17 cellular contexts compared by ENCODE assay signal in the genomic region with DNA sequence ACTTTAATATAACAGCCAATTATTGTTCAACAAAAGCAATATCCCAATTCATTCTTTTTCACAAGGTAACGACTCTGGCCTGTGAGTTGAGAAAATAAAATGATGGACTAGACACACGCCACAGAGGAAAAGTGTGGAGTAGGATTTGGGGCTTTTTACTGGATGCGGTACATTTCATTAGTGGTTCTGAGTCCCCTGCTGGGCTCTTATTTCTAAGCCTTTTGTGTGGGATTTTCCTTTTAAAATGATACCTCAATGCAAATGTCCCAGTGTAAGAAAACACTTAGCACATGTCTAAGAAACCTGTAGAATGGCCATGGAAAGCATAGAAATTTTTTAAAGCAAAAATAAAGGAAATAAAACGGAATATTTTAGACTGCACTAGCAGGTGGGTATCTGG.
"Had no signal": no experiment of that assay in that cellular context is flagged by ENCODE, and none has a peak within 500 bp of the region (broad histone marks: within the 10 kb centered on the region; RNA-seq: fewer than 3 reads in every experiment).

No MANE protein-coding gene starts in this region.

- H3K36me3 Mint-ChIP-seq: activated naive CD8-positive, alpha-beta T cell treated with anti-CD3 and anti-CD28 coated beads, Interleukin-2, amount 10 ng/mL, durations not matched to agents 7 days and 5 days had no signal

- DNase-seq: activated CD4-positive, alpha-beta T cell treated with anti-CD3 and anti-CD28 coated beads, Interleukin-2, amount 10 ng/mL, durations not matched to agents 24 days and 14 days; activated CD4-positive, CD25-positive, alpha-beta regulatory T cell; activated CD8-positive, alpha-beta T cell treated with anti-CD3 and anti-CD28 coated beads for 36 hours; activated naive CD4-positive, alpha-beta T cell treated with Interleukin-2 at 50 U/mL for 16 hours; activated naive CD8-positive, alpha-beta T cell treated with anti-CD3 and anti-CD28 coated beads, Interleukin-2, amount 10 ng/mL, durations not matched to agents 7 days and 5 days; activated T-cell treated with anti-CD3 and anti-CD28 coated beads, Interleukin-2, amount 50 U/mL, for 1 hour; amygdala; foreskin keratinocyte; glutamatergic neuron; hippocampal formation; kidney; midbrain; stimulated activated naive B cell treated with anti-CD40 and anti-IgM and Interleukin-4, amounts not matched to agents 10 μg/mL and 1 μg/mL and 100 μg/mL, for 72 hours; T-helper 9 cell; upper lobe of left lung had no signal

- H3K4me3 Mint-ChIP-seq: activated CD4-positive, alpha-beta T cell treated with anti-CD3 and anti-CD28 coated beads, Interleukin-2, amount 10 ng/mL, durations not matched to agents 24 days and 14 days; activated CD8-positive, alpha-beta T cell treated with anti-CD3 and anti-CD28 coated beads for 36 hours; activated naive CD8-positive, alpha-beta T cell treated with anti-CD3 and anti-CD28 coated beads, Interleukin-2, amount 10 ng/mL, durations not matched to agents 7 days and 5 days; activated T-helper 17 cell treated with anti-CD3 and anti-CD28 coated beads, Interleukin-2, amount 50 U/mL, for 72 hours; nephron; stimulated activated naive B cell treated with anti-CD40 and anti-IgM and Interleukin-4, amounts not matched to agents 10 μg/mL and 1 μg/mL and 100 μg/mL, for 72 hours had no signal

- H3K27ac Mint-ChIP-seq: activated CD4-positive, alpha-beta T cell treated with anti-CD3 and anti-CD28 coated beads, Interleukin-2, amount 10 ng/mL, durations not matched to agents 24 days and 14 days; activated CD8-positive, alpha-beta T cell treated with anti-CD3 and anti-CD28 coated beads for 36 hours; activated naive CD8-positive, alpha-beta T cell treated with anti-CD3 and anti-CD28 coated beads, Interleukin-2, amount 10 ng/mL, durations not matched to agents 7 days and 5 days; activated T-helper 17 cell treated with anti-CD3 and anti-CD28 coated beads, Interleukin-2, amount 50 U/mL, for 72 hours had no signal

- FAIRE-seq: kidney had no signal

- H3K27me3 Mint-ChIP-seq: activated CD4-positive, alpha-beta T cell treated with anti-CD3 and anti-CD28 coated beads, Interleukin-2, amount 10 ng/mL, durations not matched to agents 24 days and 14 days; activated CD8-positive, alpha-beta T cell treated with anti-CD3 and anti-CD28 coated beads for 36 hours; activated naive CD8-positive, alpha-beta T cell treated with anti-CD3 and anti-CD28 coated beads, Interleukin-2, amount 10 ng/mL, durations not matched to agents 7 days and 5 days; activated T-helper 17 cell treated with anti-CD3 and anti-CD28 coated beads, Interleukin-2, amount 50 U/mL, for 72 hours; stimulated activated naive B cell treated with anti-CD40 and anti-IgM and Interleukin-4, amounts not matched to agents 10 μg/mL and 1 μg/mL and 100 μg/mL, for 72 hours had no signal

- H3K4me1 Mint-ChIP-seq: activated CD4-positive, alpha-beta T cell treated with anti-CD3 and anti-CD28 coated beads, Interleukin-2, amount 10 ng/mL, durations not matched to agents 24 days and 14 days; activated naive CD8-positive, alpha-beta T cell treated with anti-CD3 and anti-CD28 coated beads, Interleukin-2, amount 10 ng/mL, durations not matched to agents 7 days and 5 days; activated T-helper 17 cell treated with anti-CD3 and anti-CD28 coated beads, Interleukin-2, amount 50 U/mL, for 72 hours had no signal
